In the genomic region with DNA sequence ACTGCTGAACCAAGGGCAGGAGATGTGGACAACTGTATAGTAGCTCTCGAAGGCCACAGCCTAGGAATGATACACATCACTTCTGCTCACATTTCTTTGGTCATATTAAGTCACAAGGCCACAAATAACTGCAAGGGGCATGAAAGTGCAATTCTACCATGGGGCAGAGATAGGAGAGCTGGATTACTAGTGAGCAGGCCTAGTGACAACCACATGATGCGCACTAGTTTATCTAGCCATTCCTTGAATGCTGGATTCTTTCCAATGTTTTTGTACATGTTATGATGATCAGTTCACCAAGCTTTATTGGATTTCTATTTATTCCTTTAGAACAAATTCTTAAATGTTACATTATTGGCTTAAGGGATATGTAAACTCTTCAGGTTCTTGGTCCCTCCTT, we compare ENCODE assay signal across 35 cellular contexts.
"Had no signal": no experiment of that assay in that cellular context is flagged by ENCODE, and none has a peak within 500 bp of the region (broad histone marks: within the 10 kb centered on the region; RNA-seq: fewer than 3 reads in every experiment).

No MANE protein-coding gene starts in this region.

- H3K4me1 ChIP-seq: adrenal gland, body of pancreas had no signal

- H3K27ac Mint-ChIP-seq: activated CD4-positive, alpha-beta memory T cell treated with anti-CD3 and anti-CD28 coated beads for 36 hours; activated CD4-positive, alpha-beta T cell treated with anti-CD3 and anti-CD28 coated beads for 36 hours; activated CD4-positive, alpha-beta T cell treated with anti-CD3 and anti-CD28 coated beads, Interleukin-2, amount 10 ng/mL, durations not matched to agents 24 days and 14 days; activated CD8-positive, alpha-beta memory T cell treated with anti-CD3 and anti-CD28 coated beads, Interleukin-2, amount 10 ng/mL, durations not matched to agents 7 days and 5 days; activated CD8-positive, alpha-beta T cell treated with anti-CD3 and anti-CD28 coated beads, Interleukin-2, amount 10 ng/mL, durations not matched to agents 7 days and 5 days; activated naive CD4-positive, alpha-beta T cell treated with anti-CD3 and anti-CD28 coated beads for 36 hours; activated naive CD4-positive, alpha-beta T cell treated with anti-CD3 and anti-CD28 coated beads, Interleukin-2, amount 50 U/mL, for 24 hours; activated naive CD8-positive, alpha-beta T cell treated with anti-CD3 and anti-CD28 coated beads for 36 hours; activated naive CD8-positive, alpha-beta T cell treated with anti-CD3 and anti-CD28 coated beads, Interleukin-2, amount 50 U/mL, for 24 hours; activated T-helper 1 cell treated with anti-CD3 and anti-CD28 coated beads, Interleukin-12 subunit alpha, Interleukin-12 subunit beta, Interleukin-2, Interleukin-4 antibody, amounts not matched to agents 30 ng/mL and 10 ng/mL and 1 ng/mL, durations not matched to agents 14 hours and 24 hours and 36 hours; activated T-helper 2 cell treated with anti-CD3 and anti-CD28 coated beads, Interferon-gamma antibody, Interleukin-2, Interleukin-4, amounts not matched to agents 10 μg/mL and 5 μg/mL and 100 μg/mL, durations not matched to agents 14 hours and 24 hours and 36 hours; dendritic cell treated with granulocyte-macrophage colony-stimulating factor and Interleukin-4, amounts not matched to agents 40 ng/mL and 50 ng/mL, for 4 days; endodermal cell; T-helper 17 cell; T-helper 2 cell treated with Interferon-gamma antibody and Interleukin-4, amounts not matched to agents 5 μg/mL and 100 μg/mL, for 36 hours had no signal

- H3K4me3 ChIP-seq: adrenal gland, body of pancreas, coronary artery, dorsolateral prefrontal cortex, esophagus muscularis mucosa, gastroesophageal sphincter, heart right ventricle had no signal

- H3K36me3 ChIP-seq: adrenal gland, gastroesophageal sphincter had no signal

- H3K9me3 ChIP-seq: adrenal gland, body of pancreas, esophagus muscularis mucosa, gastroesophageal sphincter had no signal

- H3K4me1 Mint-ChIP-seq: activated CD4-positive, alpha-beta T cell treated with anti-CD3 and anti-CD28 coated beads, Interleukin-2, amount 10 ng/mL, durations not matched to agents 24 days and 14 days; activated naive CD4-positive, alpha-beta T cell treated with anti-CD3 and anti-CD28 coated beads, Interleukin-2, amount 50 U/mL, for 24 hours; activated naive CD8-positive, alpha-beta T cell treated with anti-CD3 and anti-CD28 coated beads for 36 hours; activated naive CD8-positive, alpha-beta T cell treated with anti-CD3 and anti-CD28 coated beads, Interleukin-2, amount 50 U/mL, for 24 hours; endodermal cell; T-helper 17 cell had no signal

- H3K9me3 Mint-ChIP-seq: activated CD4-positive, alpha-beta T cell treated with anti-CD3 and anti-CD28 coated beads, Interleukin-2, amount 10 ng/mL, durations not matched to agents 24 days and 14 days; activated naive CD4-positive, alpha-beta T cell treated with anti-CD3 and anti-CD28 coated beads, Interleukin-2, amount 50 U/mL, for 24 hours; activated naive CD8-positive, alpha-beta T cell treated with anti-CD3 and anti-CD28 coated beads, Interleukin-2, amount 50 U/mL, for 24 hours; activated T-helper 1 cell treated with anti-CD3 and anti-CD28 coated beads, Interleukin-12 subunit alpha, Interleukin-12 subunit beta, Interleukin-2, Interleukin-4 antibody, amounts not matched to agents 30 ng/mL and 10 ng/mL and 1 ng/mL, durations not matched to agents 14 hours and 24 hours and 36 hours; dendritic cell treated with granulocyte-macrophage colony-stimulating factor and Interleukin-4, amounts not matched to agents 40 ng/mL and 50 ng/mL, for 4 days; T-helper 2 cell treated with Interferon-gamma antibody and Interleukin-4, amounts not matched to agents 5 μg/mL and 100 μg/mL, for 36 hours had no signal

- H3K4me3 Mint-ChIP-seq: activated CD4-positive, alpha-beta memory T cell treated with anti-CD3 and anti-CD28 coated beads for 36 hours; activated CD4-positive, alpha-beta T cell treated with anti-CD3 and anti-CD28 coated beads for 36 hours; activated CD4-positive, alpha-beta T cell treated with anti-CD3 and anti-CD28 coated beads, Interleukin-2, amount 10 ng/mL, durations not matched to agents 24 days and 14 days; activated CD8-positive, alpha-beta memory T cell treated with anti-CD3 and anti-CD28 coated beads, Interleukin-2, amount 10 ng/mL, durations not matched to agents 7 days and 5 days; activated CD8-positive, alpha-beta T cell treated with anti-CD3 and anti-CD28 coated beads, Interleukin-2, amount 10 ng/mL, durations not matched to agents 7 days and 5 days; activated naive CD4-positive, alpha-beta T cell treated with anti-CD3 and anti-CD28 coated beads for 36 hours; activated naive CD4-positive, alpha-beta T cell treated with anti-CD3 and anti-CD28 coated beads, Interleukin-2, amount 50 U/mL, for 24 hours; activated naive CD8-positive, alpha-beta T cell treated with anti-CD3 and anti-CD28 coated beads for 36 hours; activated naive CD8-positive, alpha-beta T cell treated with anti-CD3 and anti-CD28 coated beads, Interleukin-2, amount 50 U/mL, for 24 hours; activated T-helper 1 cell treated with anti-CD3 and anti-CD28 coated beads, Interleukin-12 subunit alpha, Interleukin-12 subunit beta, Interleukin-2, Interleukin-4 antibody, amounts not matched to agents 30 ng/mL and 10 ng/mL and 1 ng/mL, durations not matched to agents 14 hours and 24 hours and 36 hours; dendritic cell treated with granulocyte-macrophage colony-stimulating factor and Interleukin-4, amounts not matched to agents 40 ng/mL and 50 ng/mL, for 4 days; endodermal cell; T-helper 17 cell; T-helper 2 cell treated with Interferon-gamma antibody and Interleukin-4, amounts not matched to agents 5 μg/mL and 100 μg/mL, for 36 hours had no signal

- H3K27ac ChIP-seq: adrenal gland, body of pancreas, coronary artery, heart right ventricle had no signal

- ATAC-seq: activated CD4-positive, alpha-beta T cell treated with anti-CD3 and anti-CD28 coated beads for 36 hours; activated CD8-positive, alpha-beta memory T cell treated with anti-CD3 and anti-CD28 coated beads, Interleukin-2, amount 10 ng/mL, durations not matched to agents 7 days and 5 days; activated CD8-positive, alpha-beta T cell treated with anti-CD3 and anti-CD28 coated beads, Interleukin-2, amount 10 ng/mL, durations not matched to agents 7 days and 5 days; activated naive CD8-positive, alpha-beta T cell treated with anti-CD3 and anti-CD28 coated beads, Interleukin-2, amount 50 U/mL, for 24 hours; body of pancreas; gastroesophageal sphincter; T-helper 17 cell had no signal

- DNase-seq: activated CD4-positive, alpha-beta memory T cell treated with anti-CD3 and anti-CD28 coated beads for 36 hours; activated CD4-positive, alpha-beta T cell treated with anti-CD3 and anti-CD28 coated beads for 36 hours; activated CD4-positive, alpha-beta T cell treated with anti-CD3 and anti-CD28 coated beads, Interleukin-2, amount 10 ng/mL, durations not matched to agents 24 days and 14 days; activated CD4-positive, CD25-positive, alpha-beta regulatory T cell; activated CD4-positive, CD25-positive, alpha-beta regulatory T cell treated with anti-CD3 and anti-CD28 coated beads, Interleukin-2, amount 50 U/mL, for 72 hours; activated CD8-positive, alpha-beta memory T cell treated with anti-CD3 and anti-CD28 coated beads, Interleukin-2, amount 10 ng/mL, durations not matched to agents 7 days and 5 days; activated CD8-positive, alpha-beta memory T cell treated with anti-CD3 and anti-CD28 coated beads, Interleukin-2, amount 50 U/mL, for 4 hours; activated CD8-positive, alpha-beta T cell treated with anti-CD3 and anti-CD28 coated beads, Interleukin-2, amount 10 ng/mL, durations not matched to agents 7 days and 5 days; activated effector memory CD4-positive, alpha-beta T cell treated with anti-CD3 and anti-CD28 coated beads, Interleukin-2, amount 50 U/mL, for 16 hours; activated naive CD4-positive, alpha-beta T cell treated with anti-CD3 and anti-CD28 coated beads for 36 hours; activated naive CD8-positive, alpha-beta T cell treated with anti-CD3 and anti-CD28 coated beads for 36 hours; activated naive CD8-positive, alpha-beta T cell treated with anti-CD3 and anti-CD28 coated beads, Interleukin-2, amount 50 U/mL, for 24 hours; activated T-cell treated with anti-CD3 and anti-CD28 coated beads, Interleukin-2, amount 50 U/mL, for 1 hour; activated T-cell treated with anti-CD3 and anti-CD28 coated beads, Interleukin-2, amount 50 U/mL, for 48 hours; adrenal gland; amygdala; aorta; body of pancreas; central memory CD4-positive, alpha-beta T cell; dorsolateral prefrontal cortex; effector memory CD4-positive, alpha-beta T cell; endodermal cell; foreskin melanocyte; heart right ventricle; T-helper 1 cell; T-helper 17 cell; T1000 had no signal

- H3K27me3 Mint-ChIP-seq: activated CD4-positive, alpha-beta memory T cell treated with anti-CD3 and anti-CD28 coated beads for 36 hours; activated CD4-positive, alpha-beta T cell treated with anti-CD3 and anti-CD28 coated beads for 36 hours; activated CD4-positive, alpha-beta T cell treated with anti-CD3 and anti-CD28 coated beads, Interleukin-2, amount 10 ng/mL, durations not matched to agents 24 days and 14 days; activated CD8-positive, alpha-beta memory T cell treated with anti-CD3 and anti-CD28 coated beads, Interleukin-2, amount 10 ng/mL, durations not matched to agents 7 days and 5 days; activated naive CD4-positive, alpha-beta T cell treated with anti-CD3 and anti-CD28 coated beads, Interleukin-2, amount 50 U/mL, for 24 hours; activated naive CD8-positive, alpha-beta T cell treated with anti-CD3 and anti-CD28 coated beads for 36 hours; activated naive CD8-positive, alpha-beta T cell treated with anti-CD3 and anti-CD28 coated beads, Interleukin-2, amount 50 U/mL, for 24 hours; dendritic cell treated with granulocyte-macrophage colony-stimulating factor and Interleukin-4, amounts not matched to agents 40 ng/mL and 50 ng/mL, for 4 days; T-helper 17 cell had no signal

- H3K27me3 ChIP-seq: adrenal gland, body of pancreas, dorsolateral prefrontal cortex, esophagus muscularis mucosa, gastroesophageal sphincter, heart right ventricle had no signal
